Comparison of ENCODE assay signal across 13 cellular contexts in the genomic region with DNA sequence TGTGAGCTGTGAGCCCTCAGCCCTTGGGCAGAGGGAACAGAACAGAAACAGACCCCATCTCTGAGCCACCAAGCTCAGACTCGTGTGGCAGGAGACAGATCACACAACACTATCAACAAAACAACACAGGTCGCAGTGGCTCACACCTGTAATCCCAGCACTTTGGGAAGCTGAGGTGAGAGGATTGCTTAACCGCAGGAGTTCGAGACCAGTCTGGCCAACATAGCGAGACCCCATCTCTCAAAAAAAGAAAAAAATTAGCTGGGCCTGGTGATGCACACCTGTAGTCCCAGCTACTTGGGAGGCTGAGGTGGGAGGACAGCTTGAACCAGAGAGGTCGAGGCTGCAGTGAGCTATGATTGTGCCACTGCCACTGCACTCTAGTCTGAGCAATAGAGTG. TPM values are rescaled to one million over a fixed set of nuclear protein-coding genes. Genes with fewer than 3 reads are reported as not detected.
"Had no signal": no experiment of that assay in that cellular context is flagged by ENCODE, and none has a peak within 500 bp of the region (broad histone marks: within the 10 kb centered on the region; RNA-seq: fewer than 3 reads in every experiment).

No MANE protein-coding gene starts in this region.

- H3K36me3 ChIP-seq: right atrium auricular region, tibial artery, vagina had no signal

- ATAC-seq: activated CD4-positive, alpha-beta T cell treated with anti-CD3 and anti-CD28 coated beads for 36 hours had no signal

- DNase-seq: activated CD4-positive, alpha-beta T cell treated with anti-CD3 and anti-CD28 coated beads for 36 hours; activated naive CD4-positive, alpha-beta T cell treated with anti-CD3 and anti-CD28 coated beads, Interleukin-2, amount 50 U/mL, for 16 hours; amniotic stem cell; dermis blood vessel endothelial cell; endodermal cell; mammary epithelial cell; T1000 had no signal

- H3K4me3 Mint-ChIP-seq: activated CD4-positive, alpha-beta T cell treated with anti-CD3 and anti-CD28 coated beads for 36 hours; endodermal cell had no signal

- H3K4me1 ChIP-seq: body of pancreas, tibial artery had no signal

- H3K27me3 Mint-ChIP-seq: activated CD4-positive, alpha-beta T cell treated with anti-CD3 and anti-CD28 coated beads for 36 hours had no signal

- H3K27ac ChIP-seq: body of pancreas, right atrium auricular region, tibial artery, vagina, VCaP had no signal

- H3K27me3 ChIP-seq: body of pancreas, right atrium auricular region, tibial artery, vagina had no signal

- H3K27ac Mint-ChIP-seq: activated CD4-positive, alpha-beta T cell treated with anti-CD3 and anti-CD28 coated beads for 36 hours; endodermal cell had no signal

- H3K9me3 ChIP-seq: body of pancreas, right atrium auricular region, tibial artery, vagina had no signal

- H3K4me3 ChIP-seq: body of pancreas, right atrium auricular region, tibial artery, vagina had no signal

- H3K9me3 Mint-ChIP-seq: endodermal cell had no signal

RNA-seq across cellular contexts. Expression of a gene that starts 10.5 kb away (rescaled TPM):
- total RNA-seq: dermis blood vessel endothelial cell, fibroblast of villous mesenchyme, mammary epithelial cell had no signal
- polyA plus RNA-seq: mammary epithelial cell had no signal
